In genomic region chr14:67436006-67436866, GRCh38 we compare ENCODE assay signal across 19 cellular contexts. TPM values are rescaled to one million over a fixed set of nuclear protein-coding genes. Genes with fewer than 3 reads are reported as not detected.
DNase-seq lines count a peak whose midpoint lies in the region; TF ChIP-seq lines count a peak whose summit lies in the region.
"Had no signal": no experiment of that assay in that cellular context is flagged by ENCODE, and none has a peak within 500 bp of the region (broad histone marks: within the 10 kb centered on the region; RNA-seq: fewer than 3 reads in every experiment).

No MANE protein-coding gene starts in this region.

- 90% methylated on average over 10 of the region's 10 CpGs for WGBS in smooth muscle cell (ENCODE audit: low lambda C conversion rate)

- H3K9me3 ChIP-seq in WERI-Rb-1 (ENCODE audit: severe bottlenecking): no peaks in the 10 kb centered on the region
- H3K9me3 ChIP-seq in smooth muscle cell (replicated peaks; ENCODE audit: low read depth): no peaks in the 10 kb centered on the region
- H3K9me3 ChIP-seq: BLaER1 treated with 17β-estradiol and CSF1 and Interleukin-3, amounts not matched to agents 10 nM and 100 nM; spleen had no signal

- H3K36me3 ChIP-seq in WERI-Rb-1: no peaks in the 10 kb centered on the region
- no peaks in the 10 kb centered on the region for H3K36me3 ChIP-seq in smooth muscle cell (ENCODE audit: low read depth)
- H3K36me3 ChIP-seq: BLaER1 treated with 17β-estradiol and CSF1 and Interleukin-3, amounts not matched to agents 10 nM and 100 nM; spleen had no signal

- no peak overlapping the region for H2AFZ ChIP-seq in smooth muscle cell (ENCODE audit: low read depth)
- H2AFZ ChIP-seq: hepatocyte had no signal

- H3K79me2 ChIP-seq in smooth muscle cell (ENCODE audit: low read depth): no peaks in the 10 kb centered on the region
- H3K79me2 ChIP-seq: hepatocyte had no signal

- H3K27me3 ChIP-seq in WERI-Rb-1 (ENCODE audit: insufficient read depth, low read depth, severe bottlenecking) (no peaks in the 10 kb centered on the region), smooth muscle cell (ENCODE audit: low read depth) (no peaks in the 10 kb centered on the region)
- H3K27me3 ChIP-seq: BLaER1 treated with 17β-estradiol and CSF1 and Interleukin-3, amounts not matched to agents 10 nM and 100 nM; hepatocyte had no signal

- H3K4me1 ChIP-seq in smooth muscle cell (ENCODE audit: low read depth): no peaks in the 10 kb centered on the region
- H3K4me1 ChIP-seq: BLaER1 treated with 17β-estradiol and CSF1 and Interleukin-3, amounts not matched to agents 10 nM and 100 nM; spleen had no signal

- H3K9ac ChIP-seq in smooth muscle cell (ENCODE audit: low read depth): no peak overlapping the region
- H3K9ac ChIP-seq: BLaER1 treated with 17β-estradiol and CSF1 and Interleukin-3, amounts not matched to agents 10 nM and 100 nM had no signal

- H3K27ac ChIP-seq in WERI-Rb-1 (peak overlapping the region; percentile 33), smooth muscle cell (ENCODE audit: low read depth) (no peak overlapping the region)
- H3K27ac ChIP-seq: 22Rv1; BLaER1 treated with 17β-estradiol and CSF1 and Interleukin-3, amounts not matched to agents 10 nM and 100 nM; hepatocyte; spleen had no signal

- no peaks in the 10 kb centered on the region for H3F3A ChIP-seq in smooth muscle cell (ENCODE audit: low read depth)

- no peak overlapping the region for H3K4me3 ChIP-seq in WERI-Rb-1 (ENCODE audit: low read depth, low read length)
- H3K4me3 ChIP-seq in smooth muscle cell: no peak overlapping the region
- H3K4me3 ChIP-seq: BLaER1 treated with 17β-estradiol and CSF1 and Interleukin-3, amounts not matched to agents 10 nM and 100 nM; hepatocyte; spleen had no signal

- no peaks in the 10 kb centered on the region for H4K20me1 ChIP-seq in smooth muscle cell (ENCODE audit: low read depth)
- H4K20me1 ChIP-seq: BLaER1 treated with 17β-estradiol and CSF1 and Interleukin-3, amounts not matched to agents 10 nM and 100 nM had no signal

- peak; percentile 54 for TF ChIP-seq CTCF in WERI-Rb-1 (IDR thresholded peaks at IDR 0.05; ENCODE audit: low read depth, low read length)
- TF ChIP-seq CTCF in smooth muscle cell (IDR thresholded peaks at IDR 0.05; ENCODE audit: borderline replicate concordance, insufficient read depth, poor library complexity, severe bottlenecking): no peak

- DNase-seq in DMS 273 (lab: John Stamatoyannopoulos, UW; ENCODE audit: unreplicated experiment) (peak; percentile 39), DMS 273 treated with DMSO at 0.1 percent for 48 hours (lab: John Stamatoyannopoulos, UW) (no peak), WERI-Rb-1 (peak; percentile 94), iPS-NIHi11 (ENCODE audit: low spot score) (peak; percentile 26), superior temporal gyrus (ENCODE audit: extremely low spot score) (peak; percentile 16), smooth muscle cell (lab: John Stamatoyannopoulos, UW; ENCODE audit: unreplicated experiment) (no peak), amniotic stem cell (lab: John Stamatoyannopoulos, UW) (no peak), hepatic stellate cell (ENCODE audit: low spot score) (no peak)
- DNase-seq: activated CD4-positive, alpha-beta T cell treated with anti-CD3 and anti-CD28 coated beads, Interleukin-2, amount 10 ng/mL, durations not matched to agents 7 days and 5 days; activated naive CD4-positive, alpha-beta T cell treated with Interleukin-2 at 50 U/mL for 16 hours; DMS53; KBM-7; left cardiac atrium; NCI-H1417 treated with DMSO at 0.1 percent for 48 hours; spleen had no signal

- no peak overlapping the region for H3K4me2 ChIP-seq in smooth muscle cell
- H3K4me2 ChIP-seq: BLaER1 treated with 17β-estradiol and CSF1 and Interleukin-3, amounts not matched to agents 10 nM and 100 nM; hepatocyte had no signal

RNA-seq across cellular contexts. Expression of gene PLEK2, which starts 24.3 kb away (rescaled TPM):
- total RNA-seq in smooth muscle cell: 1.8 and 3.1 TPM in 2 replicates
- polyA plus RNA-seq in smooth muscle cell: 1.6 and 4.2 TPM in 2 replicates
- total RNA-seq: osteocyte had no signal

RNA-seq across cellular contexts. Expression of gene TMEM229B, which starts 52.3 kb away (rescaled TPM):
- total RNA-seq in smooth muscle cell: 0.22 and 2.0 TPM in 2 replicates
- 0.49 TPM in 1 of 2 replicates, not detected in the other for polyA plus RNA-seq in smooth muscle cell

Comparison
In these comparisons a context has a peak if more than half of its experiments do, and no peak if none do; other contexts are left out.
1. DNase-seq: peak in DMS 273 (single experiment), WERI-Rb-1 (single experiment), iPS-NIHi11 (single experiment) and superior temporal gyrus (single experiment); none in DMS 273 treated with DMSO at 0.1 percent for 48 hours (single experiment), smooth muscle cell (single experiment), amniotic stem cell (single experiment) and hepatic stellate cell (single experiment).